6 cellular contexts compared by ENCODE assay signal in the genomic region with DNA sequence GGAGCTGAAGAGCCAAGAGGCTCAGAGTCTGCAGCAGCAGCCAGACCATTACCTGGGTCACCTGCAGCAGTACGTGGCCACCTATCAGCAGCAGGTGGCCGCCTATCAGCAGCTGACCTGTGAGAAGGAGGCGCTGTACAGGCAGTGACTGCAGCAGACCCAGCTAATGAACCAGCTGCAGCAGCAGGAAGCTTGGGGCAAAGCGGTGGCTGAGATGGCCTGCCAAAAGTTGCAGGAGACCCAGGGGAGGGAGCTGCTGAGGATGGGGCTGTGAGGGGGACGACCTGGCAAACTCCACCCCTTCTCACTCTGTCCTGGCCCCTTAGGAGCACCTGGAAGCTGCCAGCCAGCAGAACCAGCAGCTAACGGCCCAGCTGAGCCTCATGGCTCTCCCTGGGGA. TPM values are rescaled to one million over a fixed set of nuclear protein-coding genes. Genes with fewer than 3 reads are reported as not detected.
"Had no signal": no experiment of that assay in that cellular context is flagged by ENCODE, and none has a peak within 500 bp of the region (broad histone marks: within the 10 kb centered on the region; RNA-seq: fewer than 3 reads in every experiment).

No MANE protein-coding gene starts in this region.

RNA-seq across cellular contexts. Expression of gene GOLGA8H, which starts 8.4 kb away (rescaled TPM):
- total RNA-seq: activated CD4-positive, alpha-beta memory T cell treated with anti-CD3 and anti-CD28 coated beads for 36 hours; activated CD4-positive, alpha-beta memory T cell treated with anti-CD3 and anti-CD28 coated beads, Interleukin-2, amount 10 ng/mL, durations not matched to agents 7 days and 5 days; activated CD4-positive, alpha-beta T cell treated with anti-CD3 and anti-CD28 coated beads for 36 hours; activated CD4-positive, alpha-beta T cell treated with anti-CD3 and anti-CD28 coated beads, Interleukin-2, amount 10 ng/mL, durations not matched to agents 24 days and 14 days; activated CD4-positive, alpha-beta T cell treated with anti-CD3 and anti-CD28 coated beads, Interleukin-2, amount 10 ng/mL, durations not matched to agents 7 days and 5 days; T-cell had no signal
